22 cellular contexts compared by ENCODE assay signal in the genomic region with DNA sequence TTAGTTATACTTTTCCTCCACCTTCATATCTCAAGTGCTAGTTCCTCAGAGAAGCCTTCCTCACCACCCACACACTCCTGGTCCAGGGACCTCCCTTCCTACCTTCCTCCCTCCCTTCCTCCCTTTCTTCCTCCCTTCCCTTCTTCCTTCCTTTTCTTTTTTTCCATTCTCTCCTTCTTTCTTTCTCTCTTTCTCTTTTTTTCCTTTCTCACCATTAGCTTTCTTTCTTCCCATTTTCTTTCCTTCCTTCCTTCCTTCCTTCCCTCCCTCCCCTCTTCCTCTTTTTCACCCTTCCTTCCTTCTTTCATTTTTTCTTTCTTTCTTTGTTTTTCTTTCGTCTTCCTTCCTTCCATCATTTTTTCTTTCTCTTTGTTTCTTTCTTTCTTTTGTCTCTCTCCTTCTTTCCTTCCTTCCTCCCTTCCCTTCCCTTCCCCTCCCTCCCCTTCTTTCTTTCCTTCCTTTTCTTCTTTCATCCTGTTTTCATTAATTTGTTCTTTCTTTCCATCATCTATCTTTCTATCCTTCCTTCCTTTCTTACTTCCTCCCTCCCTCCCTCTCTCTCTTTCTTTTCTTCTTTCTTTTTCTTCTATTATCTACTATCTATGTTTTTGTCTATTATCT.
DNase-seq lines count a peak whose midpoint lies in the region; ATAC-seq, FAIRE-seq and TF ChIP-seq lines count a peak whose summit lies in the region.
"Had no signal": no experiment of that assay in that cellular context is flagged by ENCODE, and none has a peak within 500 bp of the region (broad histone marks: within the 10 kb centered on the region; RNA-seq: fewer than 3 reads in every experiment).

No MANE protein-coding gene starts in this region.

- no peaks in the 10 kb centered on the region for H3K4me1 Mint-ChIP-seq in activated CD8-positive, alpha-beta T cell treated with anti-CD3 and anti-CD28 coated beads for 36 hours (ENCODE audit: low read depth)
- H3K4me1 Mint-ChIP-seq in activated CD8-positive, alpha-beta T cell treated with anti-CD3 and anti-CD28 coated beads, Interleukin-2, amount 10 ng/mL, durations not matched to agents 7 days and 5 days (ENCODE audit: low read depth) = no peaks in the 10 kb centered on the region
- H3K4me1 Mint-ChIP-seq in WTC11 = no peaks in the 10 kb centered on the region

- TF ChIP-seq RAD21 in HepG2 (CRISPR knock-in tag; IDR thresholded peaks at IDR 0.05) = no peak

- no peak for FAIRE-seq in HepG2 (lab: Jason Lieb, UNC)
- FAIRE-seq: A204.1, D721Med, GM12891, GM18507, H54 had no signal

- POLR2A ChIA-PET in activated CD8-positive, alpha-beta T cell treated with anti-CD3 and anti-CD28 coated beads for 36 hours (lab: Charles Lee) = no interaction called here
- POLR2A ChIA-PET in activated CD8-positive, alpha-beta T cell treated with anti-CD3 and anti-CD28 coated beads, Interleukin-2, amount 10 ng/mL, durations not matched to agents 7 days and 5 days (lab: Charles Lee) = interaction anchor here (0.6 kb wide), 1 partner anchor 53 kb away, joined by 3 read pairs; no protein-coding TSS in a partner anchor
- POLR2A ChIA-PET in HepG2 (lab: Yijun Ruan, JAX) (no interaction called here), WTC11 (lab: Charles Lee) (no interaction called here)

- no peak for TF ChIP-seq EP300 in HepG2 (IDR thresholded peaks at IDR 0.05; ENCODE audit: low read depth in 2 of 2, low read length in 2 of 2)
- no peak for TF ChIP-seq EP300 in HepG2 (CRISPR knock-in tag; IDR thresholded peaks at IDR 0.05; ENCODE audit: borderline replicate concordance)

- no peaks in the 10 kb centered on the region for H3K9me3 Mint-ChIP-seq in activated CD8-positive, alpha-beta T cell treated with anti-CD3 and anti-CD28 coated beads for 36 hours
- H3K9me3 Mint-ChIP-seq in activated CD8-positive, alpha-beta T cell treated with anti-CD3 and anti-CD28 coated beads, Interleukin-2, amount 10 ng/mL, durations not matched to agents 7 days and 5 days (ENCODE audit: insufficient read depth) = peaks cover 2% of the 10 kb centered on the region
- H3K9me3 Mint-ChIP-seq in WTC11 = no peaks in the 10 kb centered on the region

- H3K27ac Mint-ChIP-seq in activated CD8-positive, alpha-beta T cell treated with anti-CD3 and anti-CD28 coated beads for 36 hours = no peak overlapping the region
- no peak overlapping the region for H3K27ac Mint-ChIP-seq in activated CD8-positive, alpha-beta T cell treated with anti-CD3 and anti-CD28 coated beads, Interleukin-2, amount 10 ng/mL, durations not matched to agents 7 days and 5 days
- H3K27ac Mint-ChIP-seq in WTC11 = no peak overlapping the region
- H3K27ac Mint-ChIP-seq: CD4-positive, alpha-beta T cell; CD8-positive, alpha-beta memory T cell had no signal

- no peak overlapping the region for H2AFZ ChIP-seq in HepG2 (ENCODE audit: low read length)

- H3K79me2 ChIP-seq in HepG2 (ENCODE audit: insufficient read depth, low read length) = no peaks in the 10 kb centered on the region

- ATAC-seq in activated CD8-positive, alpha-beta T cell treated with anti-CD3 and anti-CD28 coated beads for 36 hours = no peak
- ATAC-seq in activated CD8-positive, alpha-beta T cell treated with anti-CD3 and anti-CD28 coated beads, Interleukin-2, amount 10 ng/mL, durations not matched to agents 7 days and 5 days = no peak
- ATAC-seq in HepG2 (no peak), right lobe of liver (no peak), WTC11 (no peak), GM18867 (IDR thresholded peaks at IDR 0.05; ENCODE audit: unreplicated experiment) (no peak)

- intact Hi-C loops in activated CD8-positive, alpha-beta T cell treated with anti-CD3 and anti-CD28 coated beads for 36 hours (cut with micrococcal nuclease) = no loop called here
- intact Hi-C loops in HepG2 (cut with micrococcal nuclease; ENCODE audit: unreplicated experiment) = no loop called here
- intact Hi-C loops in right lobe of liver (cut with DNase I) = no loop called here

- no peaks in the 10 kb centered on the region for H3K27me3 Mint-ChIP-seq in activated CD8-positive, alpha-beta T cell treated with anti-CD3 and anti-CD28 coated beads for 36 hours
- no peaks in the 10 kb centered on the region for H3K27me3 Mint-ChIP-seq in activated CD8-positive, alpha-beta T cell treated with anti-CD3 and anti-CD28 coated beads, Interleukin-2, amount 10 ng/mL, durations not matched to agents 7 days and 5 days (ENCODE audit: low read depth)
- no peaks in the 10 kb centered on the region for H3K27me3 Mint-ChIP-seq in WTC11 (ENCODE audit: low read depth)
- H3K27me3 Mint-ChIP-seq: CD4-positive, alpha-beta T cell; CD8-positive, alpha-beta memory T cell had no signal

- H3K4me3 ChIP-seq in HepG2 (replicated peaks in 1 of 3; ENCODE audit: insufficient read depth in 1 of 3, low read depth in 2 of 3, low read length in 3 of 3) (no peak overlapping the region), right lobe of liver (no peak overlapping the region)
- H3K4me3 ChIP-seq: HAP-1 had no signal

- no peak overlapping the region for H3K9ac ChIP-seq in HepG2 (ENCODE audit: insufficient read depth, low read depth, low read length)

- H3K36me3 ChIP-seq in HepG2 (replicated peaks in 1 of 2; ENCODE audit: control insufficient read depth in 1 of 2, insufficient read depth in 2 of 2, low read length in 2 of 2) (no peaks in the 10 kb centered on the region), right lobe of liver (no peaks in the 10 kb centered on the region)
- H3K36me3 ChIP-seq: HAP-1 had no signal

- H3K4me1 ChIP-seq in HepG2 (ENCODE audit: insufficient read depth, low read length) (no peaks in the 10 kb centered on the region), right lobe of liver (no peaks in the 10 kb centered on the region)
- H3K4me1 ChIP-seq: HAP-1 had no signal

- TF ChIP-seq CTCF in activated CD8-positive, alpha-beta T cell treated with anti-CD3 and anti-CD28 coated beads for 36 hours (IDR thresholded peaks at IDR 0.05) = peak; percentile 31
- no peak for TF ChIP-seq CTCF in HepG2 (CRISPR knock-in tag; IDR thresholded peaks at IDR 0.05)
- no peak for TF ChIP-seq CTCF in right lobe of liver (IDR thresholded peaks at IDR 0.05)
- no peak for TF ChIP-seq CTCF in WTC11 (IDR thresholded peaks at IDR 0.05)

- no peak for DNase-seq in activated CD8-positive, alpha-beta T cell treated with anti-CD3 and anti-CD28 coated beads for 36 hours
- DNase-seq in activated CD8-positive, alpha-beta T cell treated with anti-CD3 and anti-CD28 coated beads, Interleukin-2, amount 10 ng/mL, durations not matched to agents 7 days and 5 days = no peak
- no peak for DNase-seq in HepG2 (ENCODE audit: low spot score)
- DNase-seq in right lobe of liver = no peak
- no peak for DNase-seq in WTC11 (ENCODE audit: low spot score)
- DNase-seq in C1 segment of cervical spinal cord (lab: John Stamatoyannopoulos, UW) = no peak
- DNase-seq: AML-193; CD4-positive, alpha-beta T cell; CD8-positive, alpha-beta memory T cell; DMS 273 treated with DMSO at 0.1 percent for 48 hours; DMS79; GDM1; GOT3 had no signal

- H3K36me3 Mint-ChIP-seq in activated CD8-positive, alpha-beta T cell treated with anti-CD3 and anti-CD28 coated beads for 36 hours (ENCODE audit: low read depth) = no peaks in the 10 kb centered on the region
- no peaks in the 10 kb centered on the region for H3K36me3 Mint-ChIP-seq in activated CD8-positive, alpha-beta T cell treated with anti-CD3 and anti-CD28 coated beads, Interleukin-2, amount 10 ng/mL, durations not matched to agents 7 days and 5 days (ENCODE audit: low read depth)
- H3K36me3 Mint-ChIP-seq in WTC11 = no peaks in the 10 kb centered on the region

- CTCF ChIA-PET in activated CD8-positive, alpha-beta T cell treated with anti-CD3 and anti-CD28 coated beads for 36 hours (lab: Charles Lee) = no interaction called here
- CTCF ChIA-PET in activated CD8-positive, alpha-beta T cell treated with anti-CD3 and anti-CD28 coated beads, Interleukin-2, amount 10 ng/mL, durations not matched to agents 7 days and 5 days (lab: Charles Lee) = interaction anchor here (0.6 kb wide), 1 partner anchor 89 kb away, joined by 4 read pairs; no protein-coding TSS in a partner anchor
- CTCF ChIA-PET in HepG2 (lab: Yijun Ruan, JAX; ENCODE audit: low intra/inter-chr PET ratio, low total read pairs) (no interaction called here), WTC11 (lab: Charles Lee) (no interaction called here)

- no peaks in the 10 kb centered on the region for H4K20me1 ChIP-seq in HepG2 (ENCODE audit: insufficient read depth, low read length)

- H3K4me3 Mint-ChIP-seq in activated CD8-positive, alpha-beta T cell treated with anti-CD3 and anti-CD28 coated beads for 36 hours = no peak overlapping the region
- H3K4me3 Mint-ChIP-seq in activated CD8-positive, alpha-beta T cell treated with anti-CD3 and anti-CD28 coated beads, Interleukin-2, amount 10 ng/mL, durations not matched to agents 7 days and 5 days = no peak overlapping the region
- no peak overlapping the region for H3K4me3 Mint-ChIP-seq in WTC11
- H3K4me3 Mint-ChIP-seq: CD4-positive, alpha-beta T cell; CD8-positive, alpha-beta memory T cell had no signal

- TF ChIP-seq POLR2A in HepG2 (IDR thresholded peaks at IDR 0.05; ENCODE audit: insufficient read depth in 1 of 2, low read depth in 2 of 2, low read length in 2 of 2) (no peak), right lobe of liver (IDR thresholded peaks at IDR 0.05) (no peak)

- H3K27me3 ChIP-seq in HepG2 (ENCODE audit: control insufficient read depth in 1 of 2, insufficient read depth in 2 of 2, low read length in 2 of 2) = no peaks in the 10 kb centered on the region
- H3K27me3 ChIP-seq in right lobe of liver = no peaks in the 10 kb centered on the region

- WGBS in HepG2 (ENCODE audit: low lambda C conversion rate) = 91% methylated on average over 1 of the region's 1 CpG
- 63% methylated on average over 1 of the region's 1 CpG for WGBS in right lobe of liver (ENCODE audit: insufficient coverage, low coverage, low lambda C conversion rate, missing lambda C conversion rate)

- H3K4me2 ChIP-seq in HepG2 (ENCODE audit: low read depth, low read length) = no peak overlapping the region

- in situ Hi-C loops in HepG2 (cut with HindIII; ENCODE audit: extremely low pct_ligation_motif_present, low pct_unique_long_range_greater_than_20kb) = no loop called here

- H3K9me3 ChIP-seq in HepG2 (ENCODE audit: low read length) (no peaks in the 10 kb centered on the region), right lobe of liver (no peaks in the 10 kb centered on the region)
- H3K9me3 ChIP-seq: HAP-1 had no signal

- BruUV-seq in HepG2 (replicated peaks; lab: Mats Ljungman, UMichigan) = no TSS peak

- H3K27ac ChIP-seq in HepG2 (ENCODE audit: extremely low read length, insufficient read depth, low read length) (no peak overlapping the region), right lobe of liver (no peak overlapping the region)
- H3K27ac ChIP-seq: 22Rv1, C4-2B had no signal

TF ChIP-seq in WTC11, 78 proteins besides CTCF, POLR2A, EP300 and RAD21 (continues in another document):
- no peak for TF ChIP-seq EMX1 (CRISPR knock-in tag; IDR thresholded peaks at IDR 0.05)
